Comparison of ENCODE assay signal across 28 cellular contexts in the genomic region with DNA sequence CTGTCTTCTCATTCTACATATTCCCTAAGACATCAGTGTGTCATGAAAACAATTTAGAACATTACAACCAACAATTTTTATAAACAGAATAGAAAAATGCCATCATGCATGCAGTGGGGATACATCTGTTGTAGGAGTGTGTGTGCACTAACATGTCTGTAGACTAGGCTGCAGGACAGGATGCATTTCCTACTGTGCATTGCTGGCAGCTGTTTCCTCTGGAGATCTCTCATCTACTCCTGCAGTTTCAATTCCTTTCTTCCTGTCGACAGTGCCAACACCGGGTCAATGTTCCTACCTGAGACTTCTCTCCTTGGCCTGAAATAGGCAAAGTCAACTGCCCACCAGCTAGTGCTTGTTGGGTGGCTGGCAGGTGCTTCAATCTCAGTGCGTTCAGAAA.
"Had no signal": no experiment of that assay in that cellular context is flagged by ENCODE, and none has a peak within 500 bp of the region (broad histone marks: within the 10 kb centered on the region; RNA-seq: fewer than 3 reads in every experiment).

No MANE protein-coding gene starts in this region.

- H3K36me3 Mint-ChIP-seq: natural killer cell treated with Interleukin-12 subunit alpha and Interleukin-12 subunit beta and Interleukin-15 and Interleukin-18, amount 100 ng/mL, for 72 hours had no signal

- H3K9me3 ChIP-seq: adrenal gland, ascending aorta, esophagus squamous epithelium, gastrocnemius medialis, left ventricle myocardium inferior, neutrophil, pancreas, psoas muscle, tibial artery had no signal

- ATAC-seq: activated T-cell treated with anti-CD3 and anti-CD28 coated beads, Interleukin-2, amount 50 U/mL, for 72 hours; gastrocnemius medialis; natural killer cell treated with Interleukin-12 subunit alpha and Interleukin-12 subunit beta and Interleukin-15 and Interleukin-18, amount 100 ng/mL, for 72 hours; pancreas; psoas muscle; right cardiac atrium had no signal

- H3K27me3 ChIP-seq: adrenal gland, ascending aorta, brain microvascular endothelial cell, esophagus squamous epithelium, gastrocnemius medialis, neutrophil, pancreas, tibial artery had no signal

- H3K4me1 ChIP-seq: ascending aorta, pancreas had no signal

- H3K27me3 Mint-ChIP-seq: activated naive CD4-positive, alpha-beta T cell treated with anti-CD3 and anti-CD28 coated beads, Interleukin-2, amount 50 U/mL, for 24 hours; dendritic cell treated with granulocyte-macrophage colony-stimulating factor and Interleukin-4, amounts not matched to agents 40 ng/mL and 50 ng/mL, for 4 days; natural killer cell treated with Interleukin-12 subunit alpha and Interleukin-12 subunit beta and Interleukin-15 and Interleukin-18, amount 100 ng/mL, for 72 hours; stimulated activated naive CD8-positive, alpha-beta T cell treated with anti-CD3 and anti-CD28 coated beads, Interleukin-15, Interleukin-2, amounts not matched to agents 100 ng/mL and 50 ng/mL, for 24 hours had no signal

- H3K9me3 Mint-ChIP-seq: activated naive CD4-positive, alpha-beta T cell treated with anti-CD3 and anti-CD28 coated beads, Interleukin-2, amount 50 U/mL, for 24 hours; activated T-cell treated with anti-CD3 and anti-CD28 coated beads, Interleukin-2, amount 50 U/mL, for 72 hours; dendritic cell treated with granulocyte-macrophage colony-stimulating factor and Interleukin-4, amounts not matched to agents 40 ng/mL and 50 ng/mL, for 4 days; natural killer cell treated with Interleukin-12 subunit alpha and Interleukin-12 subunit beta and Interleukin-15 and Interleukin-18, amount 100 ng/mL, for 72 hours had no signal

- H3K27ac Mint-ChIP-seq: activated naive CD4-positive, alpha-beta T cell treated with anti-CD3 and anti-CD28 coated beads, Interleukin-2, amount 50 U/mL, for 24 hours; activated T-cell treated with anti-CD3 and anti-CD28 coated beads, Interleukin-2, amount 50 U/mL, for 72 hours; dendritic cell treated with granulocyte-macrophage colony-stimulating factor and Interleukin-4, amounts not matched to agents 40 ng/mL and 50 ng/mL, for 4 days; natural killer cell treated with Interleukin-12 subunit alpha and Interleukin-12 subunit beta and Interleukin-15 and Interleukin-18, amount 100 ng/mL, for 72 hours; stimulated activated naive CD8-positive, alpha-beta T cell treated with anti-CD3 and anti-CD28 coated beads, Interleukin-15, Interleukin-2, amounts not matched to agents 100 ng/mL and 50 ng/mL, for 24 hours had no signal

- H3K27ac ChIP-seq: adrenal gland, ascending aorta, brain microvascular endothelial cell, esophagus squamous epithelium, gastrocnemius medialis, left ventricle myocardium inferior, neutrophil, pancreas, psoas muscle, tibial artery had no signal

- H3K4me3 Mint-ChIP-seq: activated naive CD4-positive, alpha-beta T cell treated with anti-CD3 and anti-CD28 coated beads, Interleukin-2, amount 50 U/mL, for 24 hours; activated T-cell treated with anti-CD3 and anti-CD28 coated beads, Interleukin-2, amount 50 U/mL, for 72 hours; dendritic cell treated with granulocyte-macrophage colony-stimulating factor and Interleukin-4, amounts not matched to agents 40 ng/mL and 50 ng/mL, for 4 days; natural killer cell treated with Interleukin-12 subunit alpha and Interleukin-12 subunit beta and Interleukin-15 and Interleukin-18, amount 100 ng/mL, for 72 hours; stimulated activated naive CD8-positive, alpha-beta T cell treated with anti-CD3 and anti-CD28 coated beads, Interleukin-15, Interleukin-2, amounts not matched to agents 100 ng/mL and 50 ng/mL, for 24 hours had no signal

- H3K4me3 ChIP-seq: adrenal gland, ascending aorta, esophagus squamous epithelium, gastrocnemius medialis, left ventricle myocardium inferior, pancreas, psoas muscle, tibial artery had no signal

- DNase-seq: activated CD4-positive, alpha-beta T cell treated with anti-CD3 and anti-CD28 coated beads for 1 hour; activated CD4-positive, alpha-beta T cell treated with anti-CD3 and anti-CD28 coated beads, Interleukin-2, amount 50 U/mL, for 48 hours; activated effector memory CD4-positive, alpha-beta T cell treated with anti-CD3 and anti-CD28 coated beads, Interleukin-2, amount 50 U/mL, for 16 hours; activated T-cell treated with anti-CD3 and anti-CD28 coated beads, Interleukin-2, amount 50 U/mL, for 72 hours; adrenal gland; brain microvascular endothelial cell; caudate nucleus; effector memory CD4-positive, alpha-beta T cell; esophagus squamous epithelium; gastrocnemius medialis; hippocampal formation; kidney glomerular epithelial cell; left ventricle myocardium inferior; mammary epithelial cell; midbrain; pancreas; psoas muscle; right cardiac atrium; stimulated activated CD4-positive, alpha-beta T cell treated with anti-CD3 and anti-CD28 coated beads, Interleukin-12 subunit alpha, Interleukin-12 subunit beta, amount 100 ng/mL, for 4 hours; stimulated activated CD4-positive, alpha-beta T cell treated with anti-CD3 and anti-CD28 coated beads, Interleukin-4, amount 100 ng/mL, for 4 hours; substantia nigra; tibial artery had no signal

- H3K36me3 ChIP-seq: adrenal gland, brain microvascular endothelial cell, esophagus squamous epithelium, gastrocnemius medialis, left ventricle myocardium inferior, neutrophil, pancreas, tibial artery had no signal
